Comparison of ENCODE assay signal across 8 cellular contexts in the genomic region with DNA sequence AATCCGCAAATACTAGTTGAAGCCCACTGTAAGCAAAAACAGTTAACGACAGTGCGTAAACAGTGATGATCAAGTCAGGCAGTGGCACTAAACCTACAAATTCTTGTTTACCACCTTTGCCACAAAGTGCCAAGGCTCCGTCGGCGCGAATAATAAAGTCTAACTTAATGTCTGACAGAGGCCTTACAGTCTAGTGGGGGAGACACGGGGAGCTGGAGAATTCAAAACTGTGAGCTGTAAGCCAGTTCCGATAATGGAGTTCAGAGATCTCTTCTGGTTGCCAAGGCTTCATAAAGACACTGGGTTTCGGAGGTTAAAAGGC. TPM values are rescaled to one million over a fixed set of nuclear protein-coding genes. Genes with fewer than 3 reads are reported as not detected.
DNase-seq lines count a peak whose midpoint lies in the region; ATAC-seq and TF ChIP-seq lines count a peak whose summit lies in the region.

No MANE protein-coding gene starts in this region.

- no peaks in the 10 kb centered on the region for H3K27me3 ChIP-seq in CD8-positive, alpha-beta memory T cell (ENCODE audit: insufficient read depth, low read length, poor library complexity, severe bottlenecking)

- H3K27ac Mint-ChIP-seq in CD8-positive, alpha-beta memory T cell = peak overlapping the region in 7 of 8 donors; percentile 24 to 96 (median 93)
- H3K27ac Mint-ChIP-seq in progenitor cell of endocrine pancreas = peak overlapping the region; percentile 98

- no peak for ATAC-seq in GM19467 (IDR thresholded peaks at IDR 0.05; ENCODE audit: unreplicated experiment)
- ATAC-seq in GM21515 (IDR thresholded peaks at IDR 0.05; ENCODE audit: unreplicated experiment) = no peak

- CTCF ChIA-PET in CD8-positive, alpha-beta memory T cell (lab: Charles Lee) = interaction anchor here (0.6 kb wide), 1 partner anchor 38 kb away, joined by 3 read pairs; no protein-coding TSS in a partner anchor
- CTCF ChIA-PET in RWPE1 (lab: Yijun Ruan, JAX) = no interaction called here

- H3K9me3 Mint-ChIP-seq in CD8-positive, alpha-beta memory T cell = no peaks in the 10 kb centered on the region
- no peaks in the 10 kb centered on the region for H3K9me3 Mint-ChIP-seq in progenitor cell of endocrine pancreas (ENCODE audit: low read depth)

- H3K9me3 ChIP-seq in CD8-positive, alpha-beta memory T cell (ENCODE audit: low read length) = no peaks in the 10 kb centered on the region

- peaks cover 10 to 14% of the 10 kb centered on the region in 2 donors for H3K27me3 Mint-ChIP-seq in CD8-positive, alpha-beta memory T cell
- no peaks in the 10 kb centered on the region for H3K27me3 Mint-ChIP-seq in progenitor cell of endocrine pancreas

- POLR2A ChIA-PET in CD8-positive, alpha-beta memory T cell (lab: Charles Lee) = no interaction called here
- POLR2A ChIA-PET in RWPE1 (lab: Yijun Ruan, JAX; ENCODE audit: low non-redundant PET) = no interaction called here

- H3K4me1 Mint-ChIP-seq in CD8-positive, alpha-beta memory T cell = peaks cover 29 to 49% (median 44%) of the 10 kb centered on the region in 3 donors
- H3K4me1 Mint-ChIP-seq in progenitor cell of endocrine pancreas (ENCODE audit: low read depth) = peaks cover 26% of the 10 kb centered on the region

- TF ChIP-seq CTCF in RWPE1 (conservative IDR thresholded peaks at IDR 0.05; ENCODE audit: low read depth) (no peak), epithelial cell of esophagus (IDR thresholded peaks at IDR 0.05; ENCODE audit: insufficient read depth, low read depth, low read length, missing control alignments) (no peak), progenitor cell of endocrine pancreas (IDR thresholded peaks at IDR 0.05; ENCODE audit: unreplicated experiment) (no peak)

- H3K36me3 ChIP-seq in CD8-positive, alpha-beta memory T cell (ENCODE audit: insufficient read depth, low read length) = no peaks in the 10 kb centered on the region

- H3K4me3 Mint-ChIP-seq in CD8-positive, alpha-beta memory T cell = peak overlapping the region; percentile 85 to 99 (median 96)
- H3K4me3 Mint-ChIP-seq in progenitor cell of endocrine pancreas (ENCODE audit: low read depth) = peak overlapping the region; percentile 99

- H3K4me1 ChIP-seq in CD8-positive, alpha-beta memory T cell (ENCODE audit: insufficient read depth, low read length) = peaks cover 22% of the 10 kb centered on the region

- H3K4me3 ChIP-seq in CD8-positive, alpha-beta memory T cell (ENCODE audit: low read length) = peak overlapping the region; percentile 87
- H3K4me3 ChIP-seq in epithelial cell of esophagus (ENCODE audit: low read length) = peak overlapping the region; percentile 85

- DNase-seq in CD8-positive, alpha-beta memory T cell = no peak
- DNase-seq in RWPE1 (ENCODE audit: low spot score) (no peak), epithelial cell of esophagus (ENCODE audit: low read depth) (no peak), progenitor cell of endocrine pancreas (ENCODE audit: low spot score, unreplicated experiment) (no peak), HuH-7 (ENCODE audit: low spot score) (no peak), dedifferentiated amniotic fluid mesenchymal stem cell (ENCODE audit: extremely low spot score) (no peak)

- peaks cover 0 to 9% (median 1%) of the 10 kb centered on the region in 3 donors for H3K36me3 Mint-ChIP-seq in CD8-positive, alpha-beta memory T cell
- H3K36me3 Mint-ChIP-seq in progenitor cell of endocrine pancreas (ENCODE audit: insufficient read depth) = peaks cover 7% of the 10 kb centered on the region

- peak overlapping the region; percentile 55 for H3K27ac ChIP-seq in CD8-positive, alpha-beta memory T cell (ENCODE audit: low read depth, low read length)
- H3K27ac ChIP-seq in RWPE1 = peak overlapping the region; percentile 81

RNA-seq across cellular contexts. Expression of a gene that starts 0.3 kb away (rescaled TPM):
- total RNA-seq in CD8-positive, alpha-beta memory T cell = 1 to 10 TPM; 7.1 to 9.4 TPM
- 2.1 TPM for polyA plus RNA-seq in CD8-positive, alpha-beta memory T cell
- 71.9 and 72.6 TPM in 2 replicates for total RNA-seq in progenitor cell of endocrine pancreas
